ENCODE assay signal across 24 cellular contexts in the genomic region with DNA sequence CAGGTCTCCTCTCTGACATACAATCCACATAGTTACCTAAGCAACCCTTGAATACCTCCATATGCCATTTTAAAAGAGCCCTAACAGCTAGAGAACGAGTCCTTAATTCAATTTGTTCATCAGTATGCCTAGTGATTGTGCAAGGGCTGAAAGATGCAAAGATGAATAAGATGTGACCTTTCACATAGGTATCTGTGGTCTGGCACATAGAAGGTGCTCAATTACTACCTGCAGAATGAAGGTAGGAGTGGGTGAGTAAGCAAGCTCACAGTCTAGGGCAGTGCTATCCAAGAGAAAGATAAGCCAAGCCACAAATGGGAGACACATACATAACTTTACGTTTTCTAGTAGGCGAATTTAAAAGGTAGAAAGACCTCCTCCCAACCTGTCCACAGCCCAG.
"Had no signal": no experiment of that assay in that cellular context is flagged by ENCODE, and none has a peak within 500 bp of the region (broad histone marks: within the 10 kb centered on the region; RNA-seq: fewer than 3 reads in every experiment).

No MANE protein-coding gene starts in this region.

- H3K36me3 Mint-ChIP-seq: brain had no signal

- H3K27ac Mint-ChIP-seq: activated B cell treated with CpG ODN at 0.5 μM for 24 hours; activated CD4-positive, alpha-beta memory T cell treated with anti-CD3 and anti-CD28 coated beads, Interleukin-2, amount 10 ng/mL, durations not matched to agents 7 days and 5 days; activated T-helper 2 cell treated with anti-CD3 and anti-CD28 coated beads, Interferon-gamma antibody, Interleukin-2, Interleukin-4, amounts not matched to agents 10 μg/mL and 5 μg/mL and 100 μg/mL, durations not matched to agents 14 hours and 24 hours and 36 hours; brain; T-helper 17 cell had no signal

- H3K4me1 Mint-ChIP-seq: activated CD4-positive, alpha-beta memory T cell treated with anti-CD3 and anti-CD28 coated beads, Interleukin-2, amount 10 ng/mL, durations not matched to agents 7 days and 5 days; brain; T-helper 17 cell had no signal

- H3K27me3 Mint-ChIP-seq: activated B cell treated with CpG ODN at 0.5 μM for 24 hours; activated CD4-positive, alpha-beta memory T cell treated with anti-CD3 and anti-CD28 coated beads, Interleukin-2, amount 10 ng/mL, durations not matched to agents 7 days and 5 days had no signal

- DNase-seq: activated B cell treated with CpG ODN at 0.5 μM for 24 hours; activated CD4-positive, alpha-beta memory T cell treated with anti-CD3 and anti-CD28 coated beads, Interleukin-2, amount 10 ng/mL, durations not matched to agents 7 days and 5 days; activated CD4-positive, alpha-beta T cell treated with anti-CD3 and anti-CD28 coated beads for 1 hour; activated CD4-positive, alpha-beta T cell treated with anti-CD3 and anti-CD28 coated beads, Interleukin-2, amount 50 U/mL, for 1 hour; activated gamma-delta T cell treated with Interleukin-2 at 50 U/mL for 16 hours; activated naive CD4-positive, alpha-beta T cell treated with anti-CD3 and anti-CD28 coated beads, Interleukin-2, amount 50 U/mL, for 16 hours; activated T-cell treated with anti-CD3 and anti-CD28 coated beads for 4 hours; activated T-cell treated with anti-CD3 and anti-CD28 coated beads, Interleukin-2, amount 50 U/mL, for 48 hours; amygdala; IMR-90; Kasumi-1; KBM-7; NCI-H1048; NCI-H146; NCI-H187 treated with DMSO at 0.1 percent for 48 hours; NCI-H345; NCI-H510A; NCI-H526 treated with DMSO at 0.1 percent for 48 hours; NK-92 treated with Interleukin-12 subunit alpha and Interleukin-12 subunit beta, amount 100 ng/mL, for 24 hours; SIG-M5; T-helper 17 cell; T-helper 9 cell had no signal

- H3K4me3 Mint-ChIP-seq: activated B cell treated with CpG ODN at 0.5 μM for 24 hours; activated CD4-positive, alpha-beta memory T cell treated with anti-CD3 and anti-CD28 coated beads, Interleukin-2, amount 10 ng/mL, durations not matched to agents 7 days and 5 days; brain; T-helper 17 cell had no signal

- H3K9me3 Mint-ChIP-seq: activated T-helper 2 cell treated with anti-CD3 and anti-CD28 coated beads, Interferon-gamma antibody, Interleukin-2, Interleukin-4, amounts not matched to agents 10 μg/mL and 5 μg/mL and 100 μg/mL, durations not matched to agents 14 hours and 24 hours and 36 hours; brain had no signal

- ATAC-seq: T-helper 17 cell had no signal
